8 cellular contexts compared by ENCODE assay signal in genomic region chr2:218259099-218259921, GRCh38. TPM values are rescaled to one million over a fixed set of nuclear protein-coding genes. Genes with fewer than 3 reads are reported as not detected.
DNase-seq lines count a peak whose midpoint lies in the region; ATAC-seq and TF ChIP-seq lines count a peak whose summit lies in the region.

No MANE protein-coding gene starts in this region.

- no peaks in the 10 kb centered on the region for H3K27me3 ChIP-seq in brain microvascular endothelial cell (replicated peaks)
- H3K27me3 ChIP-seq in right lobe of liver: no peaks in the 10 kb centered on the region
- no peaks in the 10 kb centered on the region for H3K27me3 ChIP-seq in thyroid gland

- H3K36me3 Mint-ChIP-seq in activated CD4-positive, alpha-beta T cell treated with anti-CD3 and anti-CD28 coated beads, Interleukin-2, amount 10 ng/mL, durations not matched to agents 24 days and 14 days (ENCODE audit: low read depth): peaks cover 21% of the 10 kb centered on the region

- H3K4me3 Mint-ChIP-seq in activated CD4-positive, alpha-beta T cell treated with anti-CD3 and anti-CD28 coated beads, Interleukin-2, amount 10 ng/mL, durations not matched to agents 24 days and 14 days: no peak overlapping the region

- peaks cover 0 to 4% (median under 1%) of the 10 kb centered on the region in 4 donors for H3K4me1 ChIP-seq in right lobe of liver
- H3K4me1 ChIP-seq in thyroid gland: peaks cover 0 to 30% of the 10 kb centered on the region in 2 donors

- peaks cover 30% of the 10 kb centered on the region for H3K36me3 ChIP-seq in brain microvascular endothelial cell (replicated peaks)
- H3K36me3 ChIP-seq in right lobe of liver: peaks cover 0 to 30% (median 12%) of the 10 kb centered on the region in 4 donors
- peaks cover 22 to 28% of the 10 kb centered on the region in 2 donors for H3K36me3 ChIP-seq in thyroid gland

- in situ Hi-C loops in brain microvascular endothelial cell (cut with HindIII; ENCODE audit: low pct_ligation_motif_present, low sequenced_read_pairs): no loop called here

- TF ChIP-seq POLR2A in right lobe of liver (IDR thresholded peaks at IDR 0.05) (peak; percentile 9), thyroid gland (IDR thresholded peaks at IDR 0.05) (no peak)

- peaks cover 27% of the 10 kb centered on the region for H3K4me1 Mint-ChIP-seq in activated CD4-positive, alpha-beta T cell treated with anti-CD3 and anti-CD28 coated beads, Interleukin-2, amount 10 ng/mL, durations not matched to agents 24 days and 14 days

- H3K27me3 Mint-ChIP-seq in activated CD4-positive, alpha-beta T cell treated with anti-CD3 and anti-CD28 coated beads, Interleukin-2, amount 10 ng/mL, durations not matched to agents 24 days and 14 days: no peaks in the 10 kb centered on the region

- no peaks in the 10 kb centered on the region for H3K9me3 ChIP-seq in right lobe of liver
- no peaks in the 10 kb centered on the region for H3K9me3 ChIP-seq in thyroid gland

- intact Hi-C loops in activated CD4-positive, alpha-beta T cell treated with anti-CD3 and anti-CD28 coated beads, Interleukin-2, amount 10 ng/mL, durations not matched to agents 24 days and 14 days (cut with micrococcal nuclease): no loop called here
- intact Hi-C loops in right lobe of liver (cut with DNase I): no loop called here
- intact Hi-C loops in thyroid gland (cut with DNase I): loop anchor here (10.0 kb wide), 1 partner anchor 75 kb away; no protein-coding TSS in a partner anchor

- H3K9me3 Mint-ChIP-seq in activated CD4-positive, alpha-beta T cell treated with anti-CD3 and anti-CD28 coated beads, Interleukin-2, amount 10 ng/mL, durations not matched to agents 24 days and 14 days: no peaks in the 10 kb centered on the region

- peak; percentile 1 for TF ChIP-seq CTCF in brain microvascular endothelial cell (IDR thresholded peaks at IDR 0.05; ENCODE audit: low read depth, low read length, missing control alignments)
- TF ChIP-seq CTCF in right lobe of liver (IDR thresholded peaks at IDR 0.05): no peak
- TF ChIP-seq CTCF in thyroid gland (IDR thresholded peaks at IDR 0.05): no peak

- WGBS in right lobe of liver (ENCODE audit: insufficient coverage, low coverage, low lambda C conversion rate, missing lambda C conversion rate): 84% methylated on average over 3 of the region's 15 CpGs
- WGBS in thyroid gland, 2 donors: 46 to 48% methylated on average over 15 of the region's 15 CpGs

- peak overlapping the region; percentile 46 for H3K27ac Mint-ChIP-seq in activated CD4-positive, alpha-beta T cell treated with anti-CD3 and anti-CD28 coated beads, Interleukin-2, amount 10 ng/mL, durations not matched to agents 24 days and 14 days

- H3K4me3 ChIP-seq in brain microvascular endothelial cell (ENCODE audit: low read depth, low read length) (no peak overlapping the region), right lobe of liver (no peak overlapping the region), thyroid gland (replicated peaks in 1 of 3) (no peak overlapping the region)

- H3K27ac ChIP-seq in brain microvascular endothelial cell (peak overlapping the region; percentile 42), right lobe of liver (peak overlapping the region; percentile 8 to 78 (median 51)), thyroid gland (peak overlapping the region; percentile 53 to 78 (median 61))

- DNase-seq in activated CD4-positive, alpha-beta T cell treated with anti-CD3 and anti-CD28 coated beads, Interleukin-2, amount 10 ng/mL, durations not matched to agents 24 days and 14 days: no peak
- DNase-seq in activated CD4-positive, alpha-beta T cell treated with anti-CD3 and anti-CD28 coated beads for 4 hours: no peak
- peak; percentile 81 for DNase-seq in brain microvascular endothelial cell
- peak in 1 of 3 donors; percentile 48 for DNase-seq in right lobe of liver
- no peak for DNase-seq in thyroid gland
- DNase-seq in COLO829 (ENCODE audit: low spot score): no peak
- no peak for DNase-seq in activated CD4-positive, CD25-positive, alpha-beta regulatory T cell treated with anti-CD3 and anti-CD28 coated beads, Interleukin-2, amount 50 U/mL, for 72 hours

- ATAC-seq in right lobe of liver: peak; percentile 28 to 61 (median 50)
- no peak for ATAC-seq in HG03159 (IDR thresholded peaks at IDR 0.05; ENCODE audit: unreplicated experiment)

RNA-seq across cellular contexts. Expression of gene GPBAR1, which starts 1.5 kb away (rescaled TPM):
- 0.40 and 0.68 TPM in 2 replicates for total RNA-seq in activated CD4-positive, alpha-beta T cell treated with anti-CD3 and anti-CD28 coated beads, Interleukin-2, amount 10 ng/mL, durations not matched to agents 24 days and 14 days
- 1 to 10 TPM in 2 of 6 experiments, under 1 TPM in 4; 0.56 to 3.2 (median 0.94) TPM for total RNA-seq in right lobe of liver
- 1 to 10 TPM in 2 of 4 donors, under 1 TPM in 2; 0.63 to 2.1 (median 1.4) TPM for total RNA-seq in thyroid gland

RNA-seq across cellular contexts. Expression of gene AAMP, which starts 10.6 kb away (rescaled TPM):
- 85.3 and 89.0 TPM in 2 replicates for total RNA-seq in activated CD4-positive, alpha-beta T cell treated with anti-CD3 and anti-CD28 coated beads, Interleukin-2, amount 10 ng/mL, durations not matched to agents 24 days and 14 days
- 10 to 100 TPM; 40.0 to 99.5 (median 45.2) TPM for total RNA-seq in right lobe of liver
- total RNA-seq in thyroid gland: 100 to 1,000 TPM in 3 of 4 donors, 10 to 100 TPM in 1; 86.9 to 175 (median 121) TPM

RNA-seq across cellular contexts. Expression of gene PNKD, which starts 11.0 kb away (rescaled TPM):
- 15.0 and 21.5 TPM in 2 replicates for total RNA-seq in activated CD4-positive, alpha-beta T cell treated with anti-CD3 and anti-CD28 coated beads, Interleukin-2, amount 10 ng/mL, durations not matched to agents 24 days and 14 days
- total RNA-seq in right lobe of liver: 100 to 1,000 TPM in 4 of 6 experiments, 10 to 100 TPM in 2; 78.5 to 137 (median 115) TPM
- total RNA-seq in thyroid gland: 100 to 1,000 TPM in 1 of 4 donors, 10 to 100 TPM in 3; 57.0 to 110 (median 81.8) TPM

RNA-seq across cellular contexts. Expression of gene TMBIM1, which starts 33.0 kb away (rescaled TPM):
- total RNA-seq in activated CD4-positive, alpha-beta T cell treated with anti-CD3 and anti-CD28 coated beads, Interleukin-2, amount 10 ng/mL, durations not matched to agents 24 days and 14 days: 62.6 and 63.1 TPM in 2 replicates
- 100 to 1,000 TPM; 101 to 160 (median 126) TPM for total RNA-seq in right lobe of liver
- total RNA-seq in thyroid gland: 100 to 1,000 TPM; 272 to 341 (median 287) TPM

RNA-seq across cellular contexts. Expression of gene ARPC2, which starts 42.3 kb away (rescaled TPM):
- total RNA-seq in activated CD4-positive, alpha-beta T cell treated with anti-CD3 and anti-CD28 coated beads, Interleukin-2, amount 10 ng/mL, durations not matched to agents 24 days and 14 days: 515 and 516 TPM in 2 replicates
- total RNA-seq in right lobe of liver (100 to 1,000 TPM in 1 of 6 experiments, 10 to 100 TPM in 5; 54.9 to 110 (median 78.1) TPM), thyroid gland (100 to 1,000 TPM; 157 to 219 (median 170) TPM)
